In genomic region chr18:35083174-35083712, GRCh38 we compare ENCODE assay signal across 11 cellular contexts.
"Had no signal": no experiment of that assay in that cellular context is flagged by ENCODE, and none has a peak within 500 bp of the region (broad histone marks: within the 10 kb centered on the region; RNA-seq: fewer than 3 reads in every experiment).

No MANE protein-coding gene starts in this region.

- DNase-seq: activated CD4-positive, alpha-beta T cell treated with anti-CD3 and anti-CD28 coated beads, Interleukin-2, amount 50 U/mL, for 1 hour; activated effector memory CD4-positive, alpha-beta T cell treated with Interleukin-2 at 50 U/mL for 16 hours; amygdala; brain microvascular endothelial cell; dorsolateral prefrontal cortex; islet precursor cell; left lung; stimulated activated naive CD8-positive, alpha-beta T cell treated with anti-CD3 and anti-CD28 coated beads, Interleukin-15, Interleukin-2, amounts not matched to agents 100 U/mL and 50 U/mL, for 24 hours; T-helper 17 cell had no signal

- H3K36me3 ChIP-seq: brain microvascular endothelial cell, left lung, neutrophil had no signal

- H3K9me3 ChIP-seq: left lung, neutrophil had no signal

- H3K4me3 ChIP-seq: dorsolateral prefrontal cortex, left lung had no signal

- H3K27ac ChIP-seq: brain microvascular endothelial cell, left lung, neutrophil had no signal

- H3K27me3 ChIP-seq: brain microvascular endothelial cell, dorsolateral prefrontal cortex, left lung, neutrophil had no signal

- ATAC-seq: activated naive CD4-positive, alpha-beta T cell treated with anti-CD3 and anti-CD28 coated beads, Interleukin-2, amount 50 U/mL, for 72 hours; left lung; stimulated activated naive CD8-positive, alpha-beta T cell treated with anti-CD3 and anti-CD28 coated beads, Interleukin-15, Interleukin-2, amounts not matched to agents 100 U/mL and 50 U/mL, for 24 hours; T-helper 17 cell had no signal
